8 cellular contexts compared by ENCODE assay signal in genomic region chr17:81034168-81034777, GRCh38. TPM values are rescaled to one million over a fixed set of nuclear protein-coding genes. Genes with fewer than 3 reads are reported as not detected.
DNase-seq lines count a peak whose midpoint lies in the region; ATAC-seq, FAIRE-seq and TF ChIP-seq lines count a peak whose summit lies in the region.

No MANE protein-coding gene starts in this region.

- peak overlapping the region; percentile 40 for H3K4me3 ChIP-seq in bronchial epithelial cell (ENCODE audit: low read depth, low read length)

- TF ChIP-seq CTCF in bronchial epithelial cell (IDR thresholded peaks at IDR 0.05; ENCODE audit: insufficient read depth, low read length, severe bottlenecking) = no peak

- peaks cover 14% of the 10 kb centered on the region for H3K27me3 Mint-ChIP-seq in memory B cell

- H3K36me3 ChIP-seq in bronchial epithelial cell (ENCODE audit: control insufficient read depth, insufficient read depth, low read length) = peaks cover 16% of the 10 kb centered on the region

- no peak overlapping the region for H3K27ac Mint-ChIP-seq in memory B cell

- H3K4me3 Mint-ChIP-seq in memory B cell = peak overlapping the region; percentile 95

- ATAC-seq in GM18909 (IDR thresholded peaks at IDR 0.05; ENCODE audit: poor library complexity, unreplicated experiment) (peak; percentile 4), memory B cell (ENCODE audit: low read depth) (peak; percentile 13)

- FAIRE-seq in bronchial epithelial cell (lab: Jason Lieb, UNC) = no peak
- FAIRE-seq in urothelium cell line (lab: Jason Lieb, UNC) = peak; percentile 44

- H3K9me3 Mint-ChIP-seq in memory B cell = no peaks in the 10 kb centered on the region

- DNase-seq in HT-29 (ENCODE audit: low spot score) (peak; percentile 34), bronchial epithelial cell (ENCODE audit: low read depth) (no peak), memory B cell (ENCODE audit: low spot score in 2 of 2) (peak in 1 of 2 donors; percentile 46), urothelium cell line (ENCODE audit: low spot score) (no peak), activated gamma-delta T cell (lab: John Stamatoyannopoulos, UW) (no peak), Ammon's horn (ENCODE audit: low spot score) (no peak), NCI-H1092 (lab: John Stamatoyannopoulos, UW) (no peak)

- no peaks in the 10 kb centered on the region for H3K27me3 ChIP-seq in bronchial epithelial cell (ENCODE audit: control insufficient read depth, insufficient read depth, low read length)

- H3K36me3 Mint-ChIP-seq in memory B cell = no peaks in the 10 kb centered on the region

- H3K4me1 Mint-ChIP-seq in memory B cell = peaks cover 9% of the 10 kb centered on the region

RNA-seq across cellular contexts. Expression of gene BAIAP2, which starts 0.7 kb away (rescaled TPM):
- 93.8 and 105 TPM in 2 replicates for total RNA-seq in HT-29 (2014; rRNA removed; shearing (Covaris generic))
- total RNA-seq in bronchial epithelial cell = 48.7 and 60.3 TPM in 2 replicates

RNA-seq across cellular contexts. Expression of gene CHMP6, which starts 42.6 kb away (rescaled TPM):
- total RNA-seq in HT-29 (2014; rRNA removed; shearing (Covaris generic)) = 9.7 and 12.7 TPM in 2 replicates
- total RNA-seq in bronchial epithelial cell = 5.8 and 8.6 TPM in 2 replicates
